Comparison of ENCODE assay signal across 6 cellular contexts in the genomic region with DNA sequence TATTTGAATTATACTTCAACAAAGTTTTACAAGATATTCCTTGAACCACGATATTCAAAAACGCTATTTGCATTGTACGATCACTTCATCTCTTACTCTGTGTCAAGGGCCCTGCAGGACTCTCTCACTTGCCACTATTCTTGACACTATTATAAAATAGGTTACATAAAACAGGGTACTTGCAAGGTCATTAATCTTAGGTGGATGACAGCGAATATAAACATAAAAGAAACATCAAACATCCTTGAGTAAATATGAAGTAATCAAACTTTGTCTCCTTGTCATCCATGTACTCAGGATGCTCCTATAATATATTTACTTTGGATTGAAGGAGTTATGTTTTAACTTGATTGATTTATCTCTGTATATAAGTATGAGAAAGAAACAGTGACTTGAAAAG. TPM values are rescaled to one million over a fixed set of nuclear protein-coding genes. Genes with fewer than 3 reads are reported as not detected.
"Had no signal": no experiment of that assay in that cellular context is flagged by ENCODE, and none has a peak within 500 bp of the region (broad histone marks: within the 10 kb centered on the region; RNA-seq: fewer than 3 reads in every experiment).

TSS of gene UGT2B28 (plus strand) at position 395 of the 400 bp plus-strand sequence. CDS start 26 bp downstream, outside the sequence.

RNA-seq across cellular contexts. Expression of gene UGT2B28, which starts in this region (rescaled TPM):
- total RNA-seq: GM23248, H4, H7, HepG2, HFFc6, HT1080 had no signal
